ENCODE assay signal across 8 cellular contexts in the genomic region with DNA sequence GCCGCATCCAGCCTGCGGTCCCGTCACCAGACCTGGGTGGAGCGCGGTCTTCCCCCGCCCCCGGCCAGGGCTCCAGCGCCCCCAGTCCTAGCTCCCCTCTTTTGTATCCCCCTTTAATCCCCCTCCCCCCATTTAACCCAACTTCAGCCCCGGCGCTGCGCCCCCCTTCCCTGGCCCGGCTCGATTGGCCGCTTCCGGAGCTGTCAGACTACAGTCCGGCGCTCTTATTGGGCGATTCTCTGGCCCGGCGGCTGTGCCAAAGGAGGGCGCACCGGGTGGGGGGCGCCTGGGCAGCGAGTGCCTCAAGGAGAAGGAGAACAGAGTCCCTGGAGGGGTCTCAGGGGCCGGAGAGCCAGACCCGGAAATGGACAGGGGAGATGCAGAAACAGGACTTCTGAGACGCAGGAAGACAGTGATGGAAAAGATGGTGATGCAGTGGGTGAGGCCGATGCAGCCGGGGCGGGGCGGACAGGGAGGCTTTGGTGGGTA. TPM values are rescaled to one million over a fixed set of nuclear protein-coding genes. Genes with fewer than 3 reads are reported as not detected.
DNase-seq lines count a peak whose midpoint lies in the region; ATAC-seq lines count a peak whose summit lies in the region.

No MANE protein-coding gene starts in this region.

- peaks cover 40% of the 10 kb centered on the region for H3K27me3 Mint-ChIP-seq in stimulated activated naive CD8-positive, alpha-beta T cell treated with anti-CD3 and anti-CD28 coated beads, Interleukin-15, Interleukin-2, amounts not matched to agents 100 ng/mL and 50 ng/mL, for 24 hours
- H3K27me3 Mint-ChIP-seq in effector memory CD8-positive, alpha-beta T cell = peaks cover 28 to 62% of the 10 kb centered on the region in 2 donors

- no peak for ATAC-seq in stimulated activated naive CD8-positive, alpha-beta T cell treated with anti-CD3 and anti-CD28 coated beads, Interleukin-15, Interleukin-2, amounts not matched to agents 100 U/mL and 50 U/mL, for 24 hours
- no peak for ATAC-seq in effector memory CD8-positive, alpha-beta T cell (replicated peaks)
- ATAC-seq in aorta (ENCODE audit: low FRiP score) = peak; percentile 14
- ATAC-seq in GM19397 (IDR thresholded peaks at IDR 0.05; ENCODE audit: unreplicated experiment) = no peak
- ATAC-seq in HG03045 (IDR thresholded peaks at IDR 0.05; ENCODE audit: unreplicated experiment) = no peak

- H3K27ac ChIP-seq in muscle layer of duodenum (ENCODE audit: low read length) = no peak overlapping the region
- H3K27ac ChIP-seq in aorta (ENCODE audit: low read depth in 1 of 2, low read length in 2 of 2) = peak overlapping the region in 1 of 2 donors; percentile 52

- H3K36me3 ChIP-seq in muscle layer of duodenum (ENCODE audit: control insufficient read depth in 1 of 2, insufficient read depth in 2 of 2, low read length in 2 of 2) = no peaks in the 10 kb centered on the region
- H3K36me3 ChIP-seq in aorta (ENCODE audit: control insufficient read depth in 1 of 2, insufficient read depth in 2 of 2, low read length in 1 of 2) = no peaks in the 10 kb centered on the region

- H3K36me3 Mint-ChIP-seq in stimulated activated naive CD8-positive, alpha-beta T cell treated with anti-CD3 and anti-CD28 coated beads, Interleukin-15, Interleukin-2, amounts not matched to agents 100 ng/mL and 50 ng/mL, for 24 hours (ENCODE audit: low read depth) = no peaks in the 10 kb centered on the region
- H3K36me3 Mint-ChIP-seq in effector memory CD8-positive, alpha-beta T cell (ENCODE audit: insufficient read depth) = no peaks in the 10 kb centered on the region

- peak overlapping the region; percentile 10 for H3K4me3 Mint-ChIP-seq in stimulated activated naive CD8-positive, alpha-beta T cell treated with anti-CD3 and anti-CD28 coated beads, Interleukin-15, Interleukin-2, amounts not matched to agents 100 ng/mL and 50 ng/mL, for 24 hours
- peak overlapping the region; percentile 67 to 77 for H3K4me3 Mint-ChIP-seq in effector memory CD8-positive, alpha-beta T cell

- H3K4me1 ChIP-seq in muscle layer of duodenum (ENCODE audit: control insufficient read depth in 1 of 2, insufficient read depth in 2 of 2, low read length in 2 of 2) (peaks cover 6 to 19% of the 10 kb centered on the region in 2 donors), aorta (ENCODE audit: control insufficient read depth in 1 of 2, insufficient read depth in 2 of 2, low read length in 2 of 2) (no peaks in the 10 kb centered on the region)

- H3K27me3 ChIP-seq in muscle layer of duodenum (ENCODE audit: low read depth, low read length) (peaks cover 6% of the 10 kb centered on the region), aorta (ENCODE audit: control insufficient read depth in 1 of 2, insufficient read depth in 2 of 2, low read length in 1 of 2) (no peaks in the 10 kb centered on the region)

- DNase-seq in stimulated activated naive CD8-positive, alpha-beta T cell treated with anti-CD3 and anti-CD28 coated beads, Interleukin-15, Interleukin-2, amounts not matched to agents 100 U/mL and 50 U/mL, for 24 hours = no peak
- no peak for DNase-seq in effector memory CD8-positive, alpha-beta T cell
- DNase-seq in aorta (peak; percentile 56 to 84), glomerular visceral epithelial cell (ENCODE audit: extremely low spot score) (no peak)

- H3K4me3 ChIP-seq in muscle layer of duodenum (ENCODE audit: low read depth in 1 of 2, low read length in 2 of 2) (peak overlapping the region; percentile 39 to 80), aorta (ENCODE audit: low read length in 2 of 2) (peak overlapping the region; percentile 59 to 87)

- no peaks in the 10 kb centered on the region for H3K9me3 Mint-ChIP-seq in stimulated activated naive CD8-positive, alpha-beta T cell treated with anti-CD3 and anti-CD28 coated beads, Interleukin-15, Interleukin-2, amounts not matched to agents 100 ng/mL and 50 ng/mL, for 24 hours
- H3K9me3 Mint-ChIP-seq in effector memory CD8-positive, alpha-beta T cell = no peaks in the 10 kb centered on the region

- 2 to 3% methylated on average over 24 to 31 of the region's 31 CpGs for WGBS in aorta, 2 donors

- no peaks in the 10 kb centered on the region for H3K9me3 ChIP-seq in muscle layer of duodenum (ENCODE audit: control insufficient read depth in 1 of 2, low read length in 2 of 2)
- no peaks in the 10 kb centered on the region for H3K9me3 ChIP-seq in aorta (ENCODE audit: control insufficient read depth, low read length)

- intact Hi-C loops in aorta (cut with DNase I) = loop anchor here (1.0 to 10.0 kb wide), 8 partner anchors 39 to 126 kb away; no protein-coding TSS in a partner anchor

- peaks cover 10% of the 10 kb centered on the region for H3K4me1 Mint-ChIP-seq in stimulated activated naive CD8-positive, alpha-beta T cell treated with anti-CD3 and anti-CD28 coated beads, Interleukin-15, Interleukin-2, amounts not matched to agents 100 ng/mL and 50 ng/mL, for 24 hours (ENCODE audit: low read depth)
- H3K4me1 Mint-ChIP-seq in effector memory CD8-positive, alpha-beta T cell (ENCODE audit: low read depth in 2 of 2) = peaks cover 0 to 4% of the 10 kb centered on the region in 2 donors

- H3K27ac Mint-ChIP-seq in stimulated activated naive CD8-positive, alpha-beta T cell treated with anti-CD3 and anti-CD28 coated beads, Interleukin-15, Interleukin-2, amounts not matched to agents 100 ng/mL and 50 ng/mL, for 24 hours = no peak overlapping the region
- H3K27ac Mint-ChIP-seq in effector memory CD8-positive, alpha-beta T cell = no peak overlapping the region

RNA-seq across cellular contexts. Expression of a gene that starts 1.1 kb away (rescaled TPM):
- total RNA-seq in aorta = 10 to 100 TPM; 65.5 to 72.7 TPM
- 10 to 100 TPM in 1 of 2 donors, 1 to 10 TPM in 1; 6.6 to 16.3 TPM for polyA plus RNA-seq in aorta

Comparison
In these comparisons a context has a peak if more than half of its experiments do, and no peak if none do; other contexts are left out.
1. DNase-seq: peak in aorta (2 of 2); none in stimulated activated naive CD8-positive, alpha-beta T cell treated with anti-CD3 and anti-CD28 coated beads, Interleukin-15, Interleukin-2, amounts not matched to agents 100 U/mL and 50 U/mL, for 24 hours (single experiment), effector memory CD8-positive, alpha-beta T cell (0 of 3) and glomerular visceral epithelial cell (single experiment).